ENCODE assay signal across 11 cellular contexts in genomic region chr17:40419559-40420331, GRCh38. TPM values are rescaled to one million over a fixed set of nuclear protein-coding genes. Genes with fewer than 3 reads are reported as not detected.
DNase-seq lines count a peak whose midpoint lies in the region; ATAC-seq and TF ChIP-seq lines count a peak whose summit lies in the region.
"Had no signal": no experiment of that assay in that cellular context is flagged by ENCODE, and none has a peak within 500 bp of the region (broad histone marks: within the 10 kb centered on the region; RNA-seq: fewer than 3 reads in every experiment).

No MANE protein-coding gene starts in this region.

- H3K9me3 Mint-ChIP-seq in CD8-positive, alpha-beta memory T cell: no peaks in the 10 kb centered on the region
- H3K9me3 Mint-ChIP-seq in HFFc6 (no peaks in the 10 kb centered on the region), memory B cell (no peaks in the 10 kb centered on the region)

- ATAC-seq in T-helper 17 cell (no peak), memory B cell (ENCODE audit: low read depth) (no peak)

- no peak overlapping the region for H3K4me3 ChIP-seq in CD8-positive, alpha-beta memory T cell (ENCODE audit: low read length)
- H3K4me3 ChIP-seq: Peyer's patch, tibial artery had no signal

- H3K27me3 ChIP-seq in CD8-positive, alpha-beta memory T cell (ENCODE audit: insufficient read depth, low read length, poor library complexity, severe bottlenecking): no peaks in the 10 kb centered on the region
- H3K27me3 ChIP-seq: Peyer's patch had no signal

- CTCF ChIA-PET in CD8-positive, alpha-beta memory T cell (lab: Charles Lee): interaction anchor here (1.1 to 4.0 kb wide), 6 partner anchors 7 to 141 kb away, joined by 3 to 20 read pairs (median 10); no protein-coding TSS in a partner anchor

- H3K27ac Mint-ChIP-seq in CD8-positive, alpha-beta memory T cell: peak overlapping the region in 3 of 8 donors; percentile 10 to 70 (median 52)
- H3K27ac Mint-ChIP-seq in HFFc6: 0 out of 2 replicates have a peak overlapping the region, but pooled peaks have one; percentile 31
- H3K27ac Mint-ChIP-seq in T-helper 17 cell: peak overlapping the region; percentile 77
- H3K27ac Mint-ChIP-seq in memory B cell: no peak overlapping the region

- POLR2A ChIA-PET in CD8-positive, alpha-beta memory T cell (lab: Charles Lee): no interaction called here

- H3K4me3 Mint-ChIP-seq in CD8-positive, alpha-beta memory T cell: peak overlapping the region; percentile 37 to 83 (median 76)
- H3K4me3 Mint-ChIP-seq in HFFc6 (peak overlapping the region; percentile 19; the same call in 1 of the 2 replicates), T-helper 17 cell (peak overlapping the region; percentile 88), memory B cell (peak overlapping the region; percentile 66)

- no peak for DNase-seq in CD8-positive, alpha-beta memory T cell
- no peak for DNase-seq in HFFc6
- DNase-seq in T-helper 17 cell: no peak
- no peak for DNase-seq in memory B cell (ENCODE audit: low spot score in 2 of 2)
- no peak for DNase-seq in stimulated activated CD4-positive, alpha-beta T cell treated with anti-CD3 and anti-CD28 coated beads, Interleukin-4, amount 100 ng/mL, for 24 hours
- DNase-seq in stimulated activated CD4-positive, alpha-beta T cell treated with anti-CD3 and anti-CD28 coated beads, Interleukin-4, amount 100 ng/mL, for 1 hour: no peak
- DNase-seq in D341Med (ENCODE audit: low spot score): no peak
- no peak for DNase-seq in DMS 273 (lab: John Stamatoyannopoulos, UW; ENCODE audit: unreplicated experiment)
- DNase-seq: tibial artery had no signal

- peaks cover 4 to 5% of the 10 kb centered on the region in 2 donors for H3K27me3 Mint-ChIP-seq in CD8-positive, alpha-beta memory T cell
- H3K27me3 Mint-ChIP-seq in HFFc6 (ENCODE audit: insufficient read depth) (peaks cover 5% of the 10 kb centered on the region), T-helper 17 cell (no peaks in the 10 kb centered on the region), memory B cell (no peaks in the 10 kb centered on the region)

- H3K27ac ChIP-seq in CD8-positive, alpha-beta memory T cell (ENCODE audit: low read depth, low read length): no peak overlapping the region
- H3K27ac ChIP-seq: epithelial cell of prostate, Peyer's patch, tibial artery had no signal

- H3K36me3 Mint-ChIP-seq in CD8-positive, alpha-beta memory T cell: peaks cover 0 to 5% (median 0%) of the 10 kb centered on the region in 3 donors
- H3K36me3 Mint-ChIP-seq in HFFc6 (ENCODE audit: low read depth) (peaks cover 10% of the 10 kb centered on the region; the same call in 1 of the 2 replicates), T-helper 17 cell (ENCODE audit: low read depth) (no peaks in the 10 kb centered on the region), memory B cell (no peaks in the 10 kb centered on the region)

- TF ChIP-seq CTCF in HFFc6 (IDR thresholded peaks at IDR 0.05): no peak

- H3K36me3 ChIP-seq in CD8-positive, alpha-beta memory T cell (ENCODE audit: insufficient read depth, low read length): no peaks in the 10 kb centered on the region
- H3K36me3 ChIP-seq: Peyer's patch, tibial artery had no signal

- H3K4me1 ChIP-seq in CD8-positive, alpha-beta memory T cell (ENCODE audit: insufficient read depth, low read length): peaks cover 10% of the 10 kb centered on the region

- H3K9me3 ChIP-seq in CD8-positive, alpha-beta memory T cell (ENCODE audit: low read length): no peaks in the 10 kb centered on the region
- no peaks in the 10 kb centered on the region for H3K9me3 ChIP-seq in T-helper 17 cell (ENCODE audit: control insufficient read depth, low read length, poor library complexity, severe bottlenecking)
- H3K9me3 ChIP-seq: Peyer's patch, tibial artery had no signal

- peaks cover 17 to 29% (median 23%) of the 10 kb centered on the region in 3 donors for H3K4me1 Mint-ChIP-seq in CD8-positive, alpha-beta memory T cell
- peaks cover 29% of the 10 kb centered on the region for H3K4me1 Mint-ChIP-seq in HFFc6 (ENCODE audit: low read depth)
- peaks cover 19% of the 10 kb centered on the region for H3K4me1 Mint-ChIP-seq in T-helper 17 cell
- no peaks in the 10 kb centered on the region for H3K4me1 Mint-ChIP-seq in memory B cell

RNA-seq across cellular contexts. Expression of gene TOP2A, which starts 2.0 kb away (rescaled TPM):
- total RNA-seq in CD8-positive, alpha-beta memory T cell: 100 to 1,000 TPM; 138 to 143 TPM
- polyA plus RNA-seq in CD8-positive, alpha-beta memory T cell: 0.86 TPM
- 100 to 1,000 TPM in 5 of 6 experiments, 10 to 100 TPM in 1; 73.2 to 170 (median 150) TPM for total RNA-seq in HFFc6 (2021; fragmentation: NEBNext Ultra II Directional; extraction: Animal tissue kit (Norgen Biotek cat#: 25700))
- total RNA-seq in T-helper 17 cell: 1 to 10 TPM; 4.1 to 6.4 TPM

RNA-seq across cellular contexts. Expression of gene IGFBP4, which starts 23.5 kb away (rescaled TPM):
- total RNA-seq in CD8-positive, alpha-beta memory T cell: 1 to 10 TPM; 3.0 to 3.2 TPM
- polyA plus RNA-seq in CD8-positive, alpha-beta memory T cell: 21.4 TPM
- 100 to 1,000 TPM; 575 to 816 (median 659) TPM for total RNA-seq in HFFc6 (2021; fragmentation: NEBNext Ultra II Directional; extraction: Animal tissue kit (Norgen Biotek cat#: 25700))
- total RNA-seq in T-helper 17 cell: 1 to 10 TPM; 5.7 to 7.0 TPM

RNA-seq across cellular contexts. Expression of gene GJD3, which starts 55.2 kb away (rescaled TPM):
- total RNA-seq in CD8-positive, alpha-beta memory T cell: under 1 TPM in 1 of 2 experiments, not detected in 1; 0.24 TPM
- polyA plus RNA-seq in CD8-positive, alpha-beta memory T cell: 0.40 TPM
- total RNA-seq in HFFc6 (2021; fragmentation: NEBNext Ultra II Directional; extraction: Animal tissue kit (Norgen Biotek cat#: 25700)): 1 to 10 TPM in 2 of 6 experiments, under 1 TPM in 4; 0.36 to 1.4 (median 0.81) TPM
- total RNA-seq in T-helper 17 cell: not detected

Comparison
In these comparisons a context has a peak if more than half of its experiments do, and no peak if none do; other contexts are left out.
1. H3K4me3 Mint-ChIP-seq: peak in every context shown above with its lines; median percentile 88 in T-helper 17 cell; 76 in CD8-positive, alpha-beta memory T cell; 66 in memory B cell; 19 in HFFc6.
2. RNA of gene TOP2A, which starts 2.0 kb away (total RNA-seq): 73.2 to 170 TPM in HFFc6 and 138 to 143 TPM in CD8-positive, alpha-beta memory T cell; 4.1 to 6.4 TPM in T-helper 17 cell; every median in the first group is over 10 times any median in the second.
3. RNA of gene IGFBP4, which starts 23.5 kb away (total RNA-seq): 575 to 816 TPM in HFFc6; 5.7 to 7.0 TPM in T-helper 17 cell and 3.0 to 3.2 TPM in CD8-positive, alpha-beta memory T cell; every median in the first group is over 10 times any median in the second.